ENCODE assay signal across 1 cellular context in genomic region chr11:111918390-111919256, GRCh38.
A peak's percentile ranks its signal among the peaks of the same experiment; 100 is the strongest.
TF ChIP-seq lines count a peak whose summit lies in the region.

C11orf52 (plus strand) TSS chr11:111918913; CDS start chr11:111918973, 60 bp downstream.

TF ChIP-seq in H1, 55 proteins besides CTCF, POLR2A, EP300 and RAD21 (continued from another document):
- TF ChIP-seq TAF1 (IDR thresholded peaks at IDR 0.05; ENCODE audit: low read depth, low read length) (no peak), CHD2 (IDR thresholded peaks at IDR 0.05; ENCODE audit: low read length) (no peak), JUN (IDR thresholded peaks at IDR 0.05; ENCODE audit: low read depth, low read length) (no peak), SRF (IDR thresholded peaks at IDR 0.05; ENCODE audit: low read depth, low read length) (no peak), BCL11A (IDR thresholded peaks at IDR 0.05; ENCODE audit: low read depth in 2 of 2, low read length in 2 of 2) (no peak), FOSL1 (IDR thresholded peaks at IDR 0.05; ENCODE audit: insufficient read depth, low read depth, low read length) (no peak), NANOG (IDR thresholded peaks at IDR 0.05; ENCODE audit: insufficient read depth, low read depth, low read length, poor library complexity, severe bottlenecking) (peak; percentile 9), RNF2 (IDR thresholded peaks at IDR 0.05; ENCODE audit: borderline replicate concordance, low read depth, low read length, missing control alignments, poor library complexity, severe bottlenecking) (no peak), CHD1 (IDR thresholded peaks at IDR 0.05; ENCODE audit: low read depth, low read length) (no peak), POLR2AphosphoS5 (IDR thresholded peaks at IDR 0.05; ENCODE audit: low read depth, low read length) (no peak), SIX5 (IDR thresholded peaks at IDR 0.05; ENCODE audit: low read depth, low read length) (peak; percentile 25; the same call in 1 of the 2 replicates), POU5F1 (IDR thresholded peaks at IDR 0.05; ENCODE audit: low read depth, low read length) (no peak), EGR1 (IDR thresholded peaks at IDR 0.05; ENCODE audit: borderline replicate concordance, low read depth, low read length) (no peak), SP2 (IDR thresholded peaks at IDR 0.05; ENCODE audit: low read length) (no peak), MAFK (IDR thresholded peaks at IDR 0.05; ENCODE audit: low read depth, low read length) (no peak), HDAC2 (IDR thresholded peaks at IDR 0.05; ENCODE audit: borderline replicate concordance in 1 of 2, low read depth in 2 of 2, low read length in 2 of 2) (peak in 1 of 2 experiments; percentile 81; a peak in 1 of 4 replicates), RXRA (IDR thresholded peaks at IDR 0.05; ENCODE audit: insufficient read depth, low read depth, low read length) (no peak), ZNF274 (IDR thresholded peaks at IDR 0.05; ENCODE audit: borderline replicate concordance, extremely low read depth, low read length) (no peak), KDM1A (IDR thresholded peaks at IDR 0.05; ENCODE audit: borderline replicate concordance, low read length) (no peak), CTBP2 (IDR thresholded peaks at IDR 0.05; ENCODE audit: borderline replicate concordance, insufficient read depth, insufficient read length, low read length) (peak; percentile 65), NRF1 (IDR thresholded peaks at IDR 0.05; ENCODE audit: low read depth, low read length) (no peak), CREB1 (IDR thresholded peaks at IDR 0.05) (no peak), CBX5 (IDR thresholded peaks at IDR 0.05; ENCODE audit: low read depth, low read length) (no peak), RFX5 (IDR thresholded peaks at IDR 0.05; ENCODE audit: borderline replicate concordance, low read depth, low read length) (no peak), RBBP5 (IDR thresholded peaks at IDR 0.05; ENCODE audit: borderline replicate concordance, low read depth, low read length) (no peak; the same call in 1 of the 2 replicates), KDM4A (IDR thresholded peaks at IDR 0.05; ENCODE audit: low read depth, low read length, severe bottlenecking) (no peak), KDM5A (IDR thresholded peaks at IDR 0.05; ENCODE audit: low read length) (no peak)
- TF ChIP-seq, protein P1, sequence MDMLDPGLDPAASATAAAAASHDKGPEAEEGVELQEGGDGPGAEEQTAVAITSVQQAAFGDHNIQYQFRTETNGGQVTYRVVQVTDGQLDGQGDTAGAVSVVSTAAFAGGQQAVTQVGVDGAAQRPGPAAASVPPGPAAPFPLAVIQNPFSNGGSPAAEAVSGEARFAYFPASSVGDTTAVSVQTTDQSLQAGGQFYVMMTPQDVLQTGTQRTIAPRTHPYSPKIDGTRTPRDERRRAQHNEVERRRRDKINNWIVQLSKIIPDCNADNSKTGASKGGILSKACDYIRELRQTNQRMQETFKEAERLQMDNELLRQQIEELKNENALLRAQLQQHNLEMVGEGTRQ (IDR thresholded peaks at IDR 0.05; ENCODE audit: low read length): no peak
